ENCODE assay signal across 30 cellular contexts in the genomic region with DNA sequence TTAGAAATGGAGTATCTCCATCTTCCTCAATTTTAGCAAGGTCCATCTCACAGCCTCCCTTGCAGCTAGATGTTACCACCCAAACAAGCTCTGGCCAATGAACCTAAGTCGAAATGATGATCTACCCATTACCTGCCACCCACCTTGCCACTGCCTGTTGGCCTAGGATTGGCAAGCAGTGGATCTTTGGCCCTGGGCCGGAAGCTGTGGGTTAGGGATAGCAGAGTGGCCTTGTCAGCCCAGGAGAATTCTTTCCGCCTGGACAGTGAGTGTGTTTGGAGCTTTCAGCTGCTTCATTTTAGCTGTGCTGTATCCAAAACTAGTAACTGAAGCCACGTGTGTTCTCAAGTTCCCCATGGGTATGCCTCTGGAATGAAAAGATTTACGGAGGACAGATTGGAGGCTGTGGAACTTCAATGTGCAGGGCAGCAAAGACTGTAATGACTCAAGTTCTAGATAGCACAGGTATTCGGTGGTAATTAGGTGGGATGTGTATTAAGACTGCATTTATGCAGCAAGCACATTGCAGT.
"Had no signal": no experiment of that assay in that cellular context is flagged by ENCODE, and none has a peak within 500 bp of the region (broad histone marks: within the 10 kb centered on the region; RNA-seq: fewer than 3 reads in every experiment).

No MANE protein-coding gene starts in this region.

- DNase-seq: activated CD4-positive, alpha-beta T cell treated with anti-CD3 and anti-CD28 coated beads for 48 hours; activated CD4-positive, alpha-beta T cell treated with anti-CD3 and anti-CD28 coated beads, Interleukin-2, amount 50 U/mL, for 48 hours; activated effector memory CD4-positive, alpha-beta T cell treated with Interleukin-2 at 50 U/mL for 16 hours; activated naive CD4-positive, alpha-beta T cell treated with Interleukin-2 at 50 U/mL for 16 hours; anterior cingulate cortex; endodermal cell; left ventricle myocardium inferior; mucosa of descending colon; naive B cell; nephron progenitor cell; small intestine; stimulated activated CD4-positive, alpha-beta T cell treated with anti-CD3 and anti-CD28 coated beads, Interleukin-1b, Interleukin-23, amount 100 ng/mL, for 48 hours; stimulated activated CD4-positive, alpha-beta T cell treated with anti-CD3 and anti-CD28 coated beads, Interleukin-4, amount 100 ng/mL, for 4 hours; stimulated activated CD8-positive, alpha-beta memory T cell treated with anti-CD3 and anti-CD28 coated beads, Interleukin-4, amount 100 ng/mL, for 48 hours; stimulated activated naive CD8-positive, alpha-beta T cell treated with anti-CD3 and anti-CD28 coated beads, Interleukin-15, amount 100 ng/mL, for 72 hours; substantia nigra; T-helper 17 cell; T1000; thyroid gland; upper lobe of right lung; WERI-Rb-1 had no signal

- H3K27me3 ChIP-seq: ovary, thyroid gland, upper lobe of right lung had no signal

- H3K36me3 ChIP-seq: left ventricle myocardium inferior, neutrophil, ovary, thyroid gland, upper lobe of right lung, WERI-Rb-1 had no signal

- H3K9me3 ChIP-seq: left ventricle myocardium inferior, mucosa of descending colon, neutrophil, ovary, thyroid gland, upper lobe of right lung had no signal

- H3K4me1 ChIP-seq: left ventricle myocardium inferior, upper lobe of right lung had no signal

- H3K27ac ChIP-seq: left ventricle myocardium inferior, neutrophil, ovary, thyroid gland, upper lobe of right lung, WERI-Rb-1 had no signal

- H3K4me3 ChIP-seq: left ventricle myocardium inferior, mucosa of descending colon, ovary, thyroid gland, upper lobe of right lung had no signal

- ATAC-seq: activated CD4-positive, CD25-positive, alpha-beta regulatory T cell treated with anti-CD3 and anti-CD28 coated beads, Interleukin-2, amount 50 U/mL, for 24 hours; esophagus mucosa; mucosa of descending colon; sciatic nerve; stimulated activated memory B cell treated with anti-CD40 and anti-IgM and Interleukin-4, amounts not matched to agents 10 μg/mL and 1 μg/mL and 100 μg/mL, for 72 hours; stimulated activated naive CD8-positive, alpha-beta T cell treated with anti-CD3 and anti-CD28 coated beads, Interleukin-15, amount 100 ng/mL, for 72 hours; T-helper 17 cell; upper lobe of right lung had no signal

- FAIRE-seq: bronchial epithelial cell, frontal cortex, islet of Langerhans, small intestine had no signal
